Comparison of ENCODE assay signal across 1 cellular context in the genomic region with DNA sequence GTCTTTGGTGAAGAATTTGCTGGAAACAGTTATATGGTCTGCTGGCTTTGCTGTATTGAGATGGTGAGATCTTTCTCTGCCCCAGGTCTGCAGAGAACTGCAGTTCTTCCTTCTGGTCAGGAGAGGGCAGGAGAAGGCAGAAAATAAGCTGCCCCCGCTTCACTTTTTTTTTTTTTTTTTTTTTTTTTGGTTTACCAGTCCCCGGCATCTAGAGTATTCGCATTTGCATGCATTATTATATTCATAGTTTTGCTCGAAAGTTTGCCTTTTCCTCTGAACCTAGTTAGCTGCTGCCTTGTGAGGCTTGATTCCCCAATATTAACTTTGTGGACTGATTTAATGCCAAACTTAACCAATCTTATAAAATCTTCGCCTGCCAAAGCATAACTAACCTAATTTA.
TF ChIP-seq lines count a peak whose summit lies in the region.

No MANE protein-coding gene starts in this region.

TF ChIP-seq in IMR-90, 13 proteins besides CTCF, POLR2A, EP300 and RAD21:
- TF ChIP-seq BHLHE40 (IDR thresholded peaks at IDR 0.05; ENCODE audit: low read depth, low read length), result no peak
- TF ChIP-seq FOS (IDR thresholded peaks at IDR 0.05; ENCODE audit: low read depth, low read length), result no peak
- no peak for TF ChIP-seq NFE2L2 (IDR thresholded peaks at IDR 0.05; ENCODE audit: low read depth, low read length)
- no peak for TF ChIP-seq MXI1 (IDR thresholded peaks at IDR 0.05; ENCODE audit: borderline replicate concordance, low read depth, low read length)
- TF ChIP-seq MAZ (IDR thresholded peaks at IDR 0.05; ENCODE audit: borderline replicate concordance, low read depth, low read length), result 0 out of 2 replicates have a peak, but pooled peaks have one; percentile 31
- no peak for TF ChIP-seq CEBPB (IDR thresholded peaks at IDR 0.05; ENCODE audit: low read depth, low read length)
- peak; percentile 92 for TF ChIP-seq SMC3 (IDR thresholded peaks at IDR 0.05; ENCODE audit: low read depth, low read length)
